Comparison of ENCODE assay signal across 13 cellular contexts in the genomic region with DNA sequence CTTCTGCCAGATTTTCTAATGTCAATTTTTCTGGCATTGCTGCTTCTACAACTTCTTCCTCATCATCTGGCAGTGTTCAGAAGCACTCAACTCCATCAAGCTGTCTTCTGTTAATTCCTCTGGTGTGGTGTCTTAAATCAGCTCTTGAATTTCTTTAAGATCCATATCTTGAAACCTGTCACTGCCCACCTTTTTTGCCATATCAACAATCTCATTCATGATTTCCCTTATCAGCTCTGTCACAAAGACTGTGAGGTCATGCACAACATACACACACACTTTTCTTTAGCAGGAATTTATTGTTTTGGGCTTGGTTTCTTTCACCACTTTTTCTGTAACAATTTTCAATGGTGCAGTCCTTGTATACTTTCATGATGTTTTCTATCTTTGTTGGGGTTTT. TPM values are rescaled to one million over a fixed set of nuclear protein-coding genes. Genes with fewer than 3 reads are reported as not detected.
DNase-seq lines count a peak whose midpoint lies in the region; ATAC-seq and TF ChIP-seq lines count a peak whose summit lies in the region.
"Had no signal": no experiment of that assay in that cellular context is flagged by ENCODE, and none has a peak within 500 bp of the region (broad histone marks: within the 10 kb centered on the region; RNA-seq: fewer than 3 reads in every experiment).

No MANE protein-coding gene starts in this region.

- H3K27me3 ChIP-seq in mesendoderm (ENCODE audit: insufficient read depth, low read length, poor library complexity): no peaks in the 10 kb centered on the region
- no peaks in the 10 kb centered on the region for H3K27me3 ChIP-seq in stomach

- no peak overlapping the region for H3K9ac ChIP-seq in mesendoderm (ENCODE audit: low read length)

- H3K4ac ChIP-seq in mesendoderm (ENCODE audit: low read depth, low read length): no peak overlapping the region

- no peak for TF ChIP-seq POLR2A in stomach (IDR thresholded peaks at IDR 0.05)

- no peak for TF ChIP-seq CTCF in stomach (IDR thresholded peaks at IDR 0.05)

- H3K27ac ChIP-seq in mesendoderm (ENCODE audit: low read depth, low read length) (no peak overlapping the region), stomach (peak overlapping the region in 3 of 5 donors; percentile 44 to 50 (median 49))
- H3K27ac ChIP-seq: 22Rv1, HL-60 had no signal

- no peak overlapping the region for H3K23ac ChIP-seq in mesendoderm (ENCODE audit: low read length)

- H4K8ac ChIP-seq in mesendoderm (ENCODE audit: low read depth, low read length): no peak overlapping the region

- ATAC-seq in GM21529 (IDR thresholded peaks at IDR 0.05; ENCODE audit: unreplicated experiment): no peak
- no peak for ATAC-seq in HG02970 (IDR thresholded peaks at IDR 0.05; ENCODE audit: low FRiP score, unreplicated experiment)
- ATAC-seq: CD8-positive, alpha-beta T cell had no signal

- no peak overlapping the region for H2BK15ac ChIP-seq in mesendoderm (replicated peaks; ENCODE audit: low read depth)

- intact Hi-C loops in stomach (cut with DNase I; ENCODE audit: low total_unique reads): no loop called here

- TF ChIP-seq EP300 in stomach (IDR thresholded peaks at IDR 0.05): no peak

- H2BK120ac ChIP-seq in mesendoderm (ENCODE audit: low read depth, low read length): no peak overlapping the region

- no peak overlapping the region for H4K5ac ChIP-seq in mesendoderm (ENCODE audit: low read length)

- DNase-seq in DMS 273 (lab: John Stamatoyannopoulos, UW; ENCODE audit: unreplicated experiment) (peak; percentile 37), DMS 273 treated with DMSO at 0.1 percent for 48 hours (lab: John Stamatoyannopoulos, UW) (no peak), SK-N-DZ (ENCODE audit: low spot score) (peak; percentile 13), mesendoderm (peak; percentile 58), stomach (no peak)
- DNase-seq: CD8-positive, alpha-beta T cell; COR-L47; GF-D8; HCEC 1CT had no signal

- no peaks in the 10 kb centered on the region for H3K9me3 ChIP-seq in stomach

- H3K4me1 ChIP-seq in mesendoderm (ENCODE audit: control insufficient read depth, low read depth, low read length): peaks cover 2% of the 10 kb centered on the region
- H3K4me1 ChIP-seq in stomach: peaks cover 0 to 19% (median 4%) of the 10 kb centered on the region in 4 donors

- H2AK5ac ChIP-seq in mesendoderm (ENCODE audit: low read length): no peak overlapping the region

- H2BK5ac ChIP-seq in mesendoderm (ENCODE audit: low read length): no peak overlapping the region

- H3K4me3 ChIP-seq in mesendoderm (ENCODE audit: low read length): no peak overlapping the region
- H3K4me3 ChIP-seq in stomach: no peak overlapping the region

- H3K56ac ChIP-seq in mesendoderm (ENCODE audit: low read length): no peak overlapping the region

- H3K36me3 ChIP-seq in mesendoderm (ENCODE audit: control insufficient read depth, insufficient read depth, low read length) (no peaks in the 10 kb centered on the region), stomach (no peaks in the 10 kb centered on the region)

- H3K4me2 ChIP-seq in mesendoderm (ENCODE audit: low read length): no peak overlapping the region

- H3K79me1 ChIP-seq in mesendoderm (ENCODE audit: low read length): no peaks in the 10 kb centered on the region

- H3K79me2 ChIP-seq in mesendoderm (ENCODE audit: control insufficient read depth, insufficient read depth, low read length): no peaks in the 10 kb centered on the region

- H3K18ac ChIP-seq in mesendoderm (ENCODE audit: low read length): no peak overlapping the region

RNA-seq across cellular contexts. Expression of gene THAP2, which starts 7.2 kb away (rescaled TPM):
- 9.8 and 10.6 TPM in 2 replicates for polyA plus RNA-seq in SK-N-DZ (2014; cell fraction: cytosol; rRNA removed)
- polyA plus RNA-seq in SK-N-DZ (2014; cell fraction: nucleus; rRNA removed): 16.2 and 21.8 TPM in 2 replicates
- polyA plus RNA-seq in mesendoderm (2013, experiment 1 of 2): 3.6 TPM
- 3.3 TPM for polyA plus RNA-seq in mesendoderm (2013, experiment 2 of 2)
- total RNA-seq in stomach: 1 to 10 TPM in 3 of 5 donors, under 1 TPM in 1, not detected in 1; 0.87 to 4.3 (median 3.0) TPM
- polyA plus RNA-seq in stomach: 1 to 10 TPM in 2 of 3 donors, under 1 TPM in 1; 0.87 to 3.8 (median 1.8) TPM

RNA-seq across cellular contexts. Expression of gene ZFC3H1, which starts 7.7 kb away (rescaled TPM):
- 8.3 and 9.6 TPM in 2 replicates for polyA plus RNA-seq in SK-N-DZ (2014; cell fraction: cytosol; rRNA removed)
- 79.3 and 145 TPM in 2 replicates for polyA plus RNA-seq in SK-N-DZ (2014; cell fraction: nucleus; rRNA removed)
- polyA plus RNA-seq in mesendoderm (2013, experiment 1 of 2): 11.0 TPM
- polyA plus RNA-seq in mesendoderm (2013, experiment 2 of 2): 11.4 TPM
- 100 to 1,000 TPM; 110 to 574 (median 155) TPM for total RNA-seq in stomach
- polyA plus RNA-seq in stomach: 10 to 100 TPM in 1 of 3 donors, 1 to 10 TPM in 2; 4.9 to 24.3 (median 6.2) TPM

RNA-seq across cellular contexts. Expression of gene TMEM19, which starts 14.6 kb away (rescaled TPM):
- 10.1 and 18.6 TPM in 2 replicates for polyA plus RNA-seq in SK-N-DZ (2014; cell fraction: cytosol; rRNA removed)
- 4.8 and 5.3 TPM in 2 replicates for polyA plus RNA-seq in SK-N-DZ (2014; cell fraction: nucleus; rRNA removed)
- polyA plus RNA-seq in mesendoderm (2013, experiment 1 of 2): 9.5 TPM
- polyA plus RNA-seq in mesendoderm (2013, experiment 2 of 2): 9.5 TPM
- 10 to 100 TPM in 3 of 5 donors, 1 to 10 TPM in 2; 7.6 to 80.5 (median 11.6) TPM for total RNA-seq in stomach
- 10 to 100 TPM in 2 of 3 donors, 1 to 10 TPM in 1; 8.5 to 11.8 (median 10.7) TPM for polyA plus RNA-seq in stomach

Comparison
In these comparisons a context has a peak if more than half of its experiments do, and no peak if none do; other contexts are left out.
1. DNase-seq: peak in DMS 273 (single experiment), SK-N-DZ (single experiment) and mesendoderm (single experiment); none in DMS 273 treated with DMSO at 0.1 percent for 48 hours (single experiment) and stomach (single experiment).